Comparison of ENCODE assay signal across 8 cellular contexts in the genomic region with DNA sequence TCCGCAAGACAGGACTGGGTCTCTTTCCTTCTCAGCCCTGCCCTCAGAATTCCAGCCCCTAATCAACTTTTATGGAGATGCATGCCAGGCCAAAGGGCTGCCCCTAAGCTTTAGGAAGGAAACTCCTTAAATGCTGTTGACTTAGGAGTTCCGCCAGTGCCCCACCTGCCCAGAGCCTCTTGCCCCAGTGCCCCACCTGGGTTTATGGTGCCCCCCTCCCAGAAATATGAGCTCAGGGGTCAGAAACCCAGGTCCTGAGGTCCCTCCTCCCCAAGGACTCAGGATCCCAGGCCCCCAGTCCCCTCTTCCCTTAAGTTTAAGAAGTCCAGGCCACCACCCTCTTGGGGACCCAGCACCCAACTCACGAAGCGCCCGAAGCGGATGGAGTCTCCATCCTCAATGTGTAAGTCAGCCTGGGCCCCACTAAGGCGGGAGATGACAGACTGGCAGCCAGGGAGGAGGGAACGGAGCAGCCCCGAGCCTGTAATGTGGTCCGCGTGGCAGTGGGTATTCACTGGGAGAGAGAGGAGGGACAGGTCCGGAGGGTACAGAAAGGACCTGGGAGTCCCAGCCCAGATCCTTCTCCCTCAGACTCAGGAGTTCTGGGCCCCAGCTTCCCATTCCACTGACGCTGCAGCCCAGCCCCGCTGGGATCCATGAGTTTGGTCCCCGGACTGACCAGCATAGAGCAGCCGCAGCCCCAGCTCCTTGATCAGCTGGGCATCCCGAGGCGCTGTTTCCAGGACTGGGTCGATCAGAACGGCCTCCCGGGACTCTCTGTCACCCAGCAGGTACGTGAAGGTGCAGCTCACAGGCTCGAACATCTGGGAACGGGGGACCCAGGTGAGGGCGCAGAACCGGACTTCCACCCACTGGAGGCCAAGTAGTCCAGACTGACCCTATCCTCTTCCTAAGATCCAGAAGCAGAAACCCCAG. TPM values are rescaled to one million over a fixed set of nuclear protein-coding genes. Genes with fewer than 3 reads are reported as not detected.
DNase-seq lines count a peak whose midpoint lies in the region; ATAC-seq, FAIRE-seq and TF ChIP-seq lines count a peak whose summit lies in the region.

No MANE protein-coding gene starts in this region.

- TF ChIP-seq POLR2A in GM12891 (IDR thresholded peaks at IDR 0.05; ENCODE audit: low read depth, low read length) (no peak), tibial nerve (IDR thresholded peaks at IDR 0.05) (no peak)

- no peak for TF ChIP-seq EP300 in tibial nerve (IDR thresholded peaks at IDR 0.05)

- H3K36me3 ChIP-seq in SJSA1 (no peaks in the 10 kb centered on the region; the same call in 1 of the 2 replicates), mucosa of rectum (ENCODE audit: control insufficient read depth in 2 of 2, insufficient read depth in 2 of 2, low read length in 2 of 2) (peaks cover 10 to 16% of the 10 kb centered on the region in 2 donors), tibial nerve (peaks cover 0 to 4% (median 0%) of the 10 kb centered on the region in 3 donors)

- H3K27ac ChIP-seq in SJSA1 (no peak overlapping the region), mucosa of rectum (ENCODE audit: low read depth in 2 of 2, low read length in 2 of 2) (peak overlapping the region; percentile 89 to 95), tibial nerve (peak overlapping the region; percentile 79 to 93 (median 90))

- H3K9ac ChIP-seq in mucosa of rectum (ENCODE audit: low read depth in 1 of 2, low read length in 2 of 2) = peak overlapping the region; percentile 77 to 97

- H3K4me1 ChIP-seq in SJSA1 (replicated peaks) (peaks cover 23% of the 10 kb centered on the region), mucosa of rectum (ENCODE audit: control insufficient read depth in 2 of 2, insufficient read depth in 2 of 2, low read length in 2 of 2) (peaks cover 32 to 37% of the 10 kb centered on the region in 2 donors), tibial nerve (peaks cover 0 to 47% (median 20%) of the 10 kb centered on the region in 4 donors)

- peak; percentile 20 for FAIRE-seq in GM12891 (lab: Jason Lieb, UNC)

- WGBS in tibial nerve, 2 donors = 2 to 5% methylated on average over 14 to 22 of the region's 26 CpGs

- no peak for ATAC-seq in GM19463 (IDR thresholded peaks at IDR 0.05; ENCODE audit: unreplicated experiment)

- no peaks in the 10 kb centered on the region for H3K27me3 ChIP-seq in SJSA1 (replicated peaks)
- H3K27me3 ChIP-seq in mucosa of rectum (ENCODE audit: control insufficient read depth in 2 of 2, insufficient read depth in 2 of 2, low read length in 2 of 2) = no peaks in the 10 kb centered on the region
- no peaks in the 10 kb centered on the region for H3K27me3 ChIP-seq in tibial nerve

- TF ChIP-seq CTCF in tibial nerve (IDR thresholded peaks at IDR 0.05) = no peak

- DNase-seq in GM12891 (ENCODE audit: insufficient read length, low spot score) = no peak
- peak in 1 of 2 experiments; percentile 28 for DNase-seq in SJSA1 (ENCODE audit: low read depth in 1 of 2, low spot score in 2 of 2)
- peak; percentile 51 for DNase-seq in ecto neural progenitor cell (ENCODE audit: low spot score)
- no peak for DNase-seq in tibial nerve (ENCODE audit: low spot score in 2 of 2)
- DNase-seq in mucosa of gallbladder (ENCODE audit: low spot score) = no peak
- DNase-seq in NCI-H187 (lab: John Stamatoyannopoulos, UW) = no peak

- H3K4me3 ChIP-seq in SJSA1 (peak overlapping the region; percentile 61), mucosa of rectum (ENCODE audit: low read length in 2 of 2) (peak overlapping the region; percentile 92 to 99), tibial nerve (peak overlapping the region; percentile 65 to 93 (median 88))

- H3K9me3 ChIP-seq in SJSA1 (replicated peaks) (no peaks in the 10 kb centered on the region), mucosa of rectum (ENCODE audit: control insufficient read depth in 2 of 2, low read length in 2 of 2) (no peaks in the 10 kb centered on the region), tibial nerve (no peaks in the 10 kb centered on the region)

TF ChIP-seq in GM12891, 5 proteins besides CTCF, POLR2A, EP300 and RAD21:
- TF ChIP-seq TAF1 (IDR thresholded peaks at IDR 0.05; ENCODE audit: low read depth, low read length) (no peak), PAX5 (IDR thresholded peaks at IDR 0.05; ENCODE audit: insufficient read depth, low read length, severe bottlenecking) (no peak), POLR2AphosphoS5 (IDR thresholded peaks at IDR 0.05; ENCODE audit: low read depth, low read length) (no peak), POU2F2 (IDR thresholded peaks at IDR 0.05; ENCODE audit: low read depth, low read length) (no peak), SPI1 (IDR thresholded peaks at IDR 0.05; ENCODE audit: low read depth, low read length) (no peak)
TF ChIP-seq in GM12891: peak in this region for 0.

RNA-seq across cellular contexts. Expression of gene ETHE1, which starts 0.9 kb away (rescaled TPM):
- polyA plus RNA-seq in GM12891 (2012; ENCODE audit: low read depth, missing spikeins) = 91.9 TPM
- 23.7 and 30.5 TPM in 2 replicates for total RNA-seq in SJSA1 (2014; rRNA removed; shearing (Covaris generic))
- total RNA-seq in tibial nerve (10 to 100 TPM; 33.7 to 54.5 (median 41.9) TPM), mucosa of gallbladder (55.4 TPM)

RNA-seq across cellular contexts. Expression of gene ZNF575, which starts 6.9 kb away (rescaled TPM):
- 1.8 TPM for polyA plus RNA-seq in GM12891 (2012; ENCODE audit: low read depth, missing spikeins)
- 0.09 and 0.42 TPM in 2 replicates for total RNA-seq in SJSA1 (2014; rRNA removed; shearing (Covaris generic))
- total RNA-seq in tibial nerve (under 1 TPM in 2 of 4 donors, not detected in 2; 0.60 to 0.63 TPM), mucosa of gallbladder (4.1 TPM)

RNA-seq across cellular contexts. Expression of gene PHLDB3, which starts 21.6 kb away (rescaled TPM):
- 13.1 TPM for polyA plus RNA-seq in GM12891 (2012; ENCODE audit: low read depth, missing spikeins)
- 15.1 and 15.8 TPM in 2 replicates for total RNA-seq in SJSA1 (2014; rRNA removed; shearing (Covaris generic))
- total RNA-seq in tibial nerve (10 to 100 TPM in 3 of 4 donors, 1 to 10 TPM in 1; 9.8 to 25.5 (median 16.3) TPM), mucosa of gallbladder (35.3 TPM)

RNA-seq across cellular contexts. Expression of gene XRCC1, which starts 49.2 kb away (rescaled TPM):
- 27.6 TPM for polyA plus RNA-seq in GM12891 (2012; ENCODE audit: low read depth, missing spikeins)
- 48.6 and 59.8 TPM in 2 replicates for total RNA-seq in SJSA1 (2014; rRNA removed; shearing (Covaris generic))
- total RNA-seq in tibial nerve = 10 to 100 TPM; 18.6 to 30.6 (median 25.7) TPM
- total RNA-seq in mucosa of gallbladder = 33.6 TPM

RNA-seq across cellular contexts. Expression of gene PINLYP, which starts 49.5 kb away (rescaled TPM):
- polyA plus RNA-seq in GM12891 (2012; ENCODE audit: low read depth, missing spikeins) = 12.7 TPM
- 1.3 TPM in 1 of 2 replicates, not detected in the other for total RNA-seq in SJSA1 (2014; rRNA removed; shearing (Covaris generic))
- total RNA-seq in tibial nerve (10 to 100 TPM in 3 of 4 donors, 1 to 10 TPM in 1; 7.5 to 45.7 (median 21.6) TPM), mucosa of gallbladder (13.3 TPM)
